13 cellular contexts compared by ENCODE assay signal in genomic region chr1:94304553-94304952, GRCh38.
DNase-seq lines count a peak whose midpoint lies in the region; ATAC-seq and TF ChIP-seq lines count a peak whose summit lies in the region.
"Had no signal": no experiment of that assay in that cellular context is flagged by ENCODE, and none has a peak within 500 bp of the region (broad histone marks: within the 10 kb centered on the region; RNA-seq: fewer than 3 reads in every experiment).

No MANE protein-coding gene starts in this region.

- H3K4me3 ChIP-seq in brain microvascular endothelial cell (ENCODE audit: low read depth, low read length), result no peak overlapping the region
- H3K4me3 ChIP-seq: SK-N-MC had no signal

- no peak for ATAC-seq in GM21367 (IDR thresholded peaks at IDR 0.05; ENCODE audit: unreplicated experiment)
- ATAC-seq: CD8-positive, alpha-beta T cell had no signal

- H3K27me3 ChIP-seq in brain microvascular endothelial cell (replicated peaks), result no peaks in the 10 kb centered on the region

- no peaks in the 10 kb centered on the region for H3K36me3 ChIP-seq in brain microvascular endothelial cell (replicated peaks)

- in situ Hi-C loops in brain microvascular endothelial cell (cut with HindIII; ENCODE audit: low pct_ligation_motif_present, low sequenced_read_pairs), result no loop called here

- TF ChIP-seq CTCF in brain microvascular endothelial cell (IDR thresholded peaks at IDR 0.05; ENCODE audit: low read depth, low read length, missing control alignments), result no peak

- DNase-seq in ELR (ENCODE audit: low read depth) (peak; percentile 86), M059J (ENCODE audit: low read depth) (peak; percentile 52), brain microvascular endothelial cell (no peak), kidney tubule cell (ENCODE audit: low spot score) (peak; percentile 46), kidney glomerular epithelial cell (lab: John Stamatoyannopoulos, UW) (no peak), NCI-H128 (lab: John Stamatoyannopoulos, UW; ENCODE audit: unreplicated experiment) (no peak)
- DNase-seq: CD8-positive, alpha-beta T cell; MV-4-11; NCI-H1436; NCI-H2029 treated with DMSO at 0.1 percent for 48 hours; NCI-H510A had no signal

- peak overlapping the region; percentile 56 for H3K27ac ChIP-seq in brain microvascular endothelial cell
- H3K27ac ChIP-seq: SK-N-MC had no signal

Comparison
In these comparisons a context has a peak if more than half of its experiments do, and no peak if none do; other contexts are left out.
1. DNase-seq: peak in ELR (single experiment), M059J (single experiment) and kidney tubule cell (single experiment); none in brain microvascular endothelial cell (single experiment), kidney glomerular epithelial cell (single experiment) and NCI-H128 (single experiment).